In the genomic region with DNA sequence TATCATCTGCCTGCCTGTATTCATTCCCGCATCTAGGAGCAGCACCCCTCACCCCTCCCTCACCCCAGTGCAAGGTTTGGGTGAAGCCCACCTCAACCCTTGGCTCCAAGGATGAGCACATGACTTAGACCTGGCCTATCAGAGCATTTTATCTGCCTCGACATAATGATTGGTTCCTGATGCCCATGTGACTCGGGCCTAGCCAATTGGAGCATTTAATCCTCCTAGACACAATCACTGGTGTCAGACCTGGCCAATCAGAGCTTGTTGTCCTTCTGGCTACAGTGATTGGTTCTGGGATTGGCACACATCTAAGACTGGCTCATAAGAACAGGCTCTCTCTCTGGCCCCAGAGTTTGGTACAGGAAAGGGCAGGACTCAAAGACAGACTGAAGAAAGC, we compare ENCODE assay signal across 13 cellular contexts.
"Had no signal": no experiment of that assay in that cellular context is flagged by ENCODE, and none has a peak within 500 bp of the region (broad histone marks: within the 10 kb centered on the region; RNA-seq: fewer than 3 reads in every experiment).

No MANE protein-coding gene starts in this region.

- H3K27ac ChIP-seq: esophagus muscularis mucosa had no signal

- DNase-seq: activated CD4-positive, alpha-beta memory T cell treated with anti-CD3 and anti-CD28 coated beads, Interleukin-2, amount 10 ng/mL, durations not matched to agents 7 days and 5 days; activated gamma-delta T cell treated with Interleukin-2 at 50 U/mL for 16 hours; activated naive CD8-positive, alpha-beta T cell treated with anti-CD3 and anti-CD28 coated beads for 36 hours; activated T-cell treated with anti-CD3 and anti-CD28 coated beads, Interleukin-2, amount 50 U/mL, for 48 hours; cerebellar nuclear complex; dermis blood vessel endothelial cell; left cardiac atrium; naive B cell; stimulated activated CD4-positive, alpha-beta T cell treated with anti-CD3 and anti-CD28 coated beads, Interleukin-15, amount 100 ng/mL, for 24 hours; stimulated activated CD4-positive, alpha-beta T cell treated with anti-CD3 and anti-CD28 coated beads, Interleukin-4, amount 100 ng/mL, for 24 hours had no signal

- FAIRE-seq: endometrium had no signal

- H3K4me1 ChIP-seq: esophagus muscularis mucosa had no signal

- H3K4me3 ChIP-seq: esophagus muscularis mucosa, lung had no signal

- H3K36me3 ChIP-seq: esophagus muscularis mucosa had no signal
